Comparison of ENCODE assay signal across 28 cellular contexts in genomic region chr2:235560345-235560744, GRCh38.
A peak's percentile ranks its signal among the peaks of the same experiment; 100 is the strongest.
DNase-seq lines count a peak whose midpoint lies in the region; ATAC-seq and TF ChIP-seq lines count a peak whose summit lies in the region.
"Had no signal": no experiment of that assay in that cellular context is flagged by ENCODE, and none has a peak within 500 bp of the region (broad histone marks: within the 10 kb centered on the region; RNA-seq: fewer than 3 reads in every experiment).

No MANE protein-coding gene starts in this region.

- ATAC-seq in GM18511 (IDR thresholded peaks at IDR 0.05; ENCODE audit: unreplicated experiment) = peak; percentile 77
- peak; percentile 56 for ATAC-seq in HG03159 (IDR thresholded peaks at IDR 0.05; ENCODE audit: unreplicated experiment)
- ATAC-seq in activated CD4-positive, alpha-beta T cell treated with anti-CD3 and anti-CD28 coated beads for 36 hours = no peak
- ATAC-seq in left lung = no peak
- no peak for ATAC-seq in GM21723 (IDR thresholded peaks at IDR 0.05; ENCODE audit: unreplicated experiment)
- ATAC-seq: psoas muscle had no signal

- no peak overlapping the region for H3K4me3 Mint-ChIP-seq in activated CD4-positive, alpha-beta T cell treated with anti-CD3 and anti-CD28 coated beads for 36 hours
- H3K4me3 Mint-ChIP-seq: activated naive CD8-positive, alpha-beta T cell; mesothelial cell of epicardium had no signal

- H3K23ac ChIP-seq in trophoblast cell (ENCODE audit: low read length) = no peak overlapping the region

- H4K12ac ChIP-seq in trophoblast cell (ENCODE audit: low read depth, low read length) = no peak overlapping the region

- no CpG with 5 or more reads among the region's 6 CpGs for WGBS in trophoblast cell (ENCODE audit: extremely low coverage, insufficient coverage, insufficient read length)

- no peak overlapping the region for H2BK5ac ChIP-seq in trophoblast cell (ENCODE audit: low read depth, low read length, poor library complexity)

- H3K9me3 ChIP-seq in trophoblast cell (ENCODE audit: insufficient read depth, low read depth, low read length) = peaks cover 2% of the 10 kb centered on the region
- no peaks in the 10 kb centered on the region for H3K9me3 ChIP-seq in left lung
- H3K9me3 ChIP-seq: esophagus muscularis mucosa, Peyer's patch, psoas muscle, sigmoid colon, tibial nerve had no signal

- POLR2A ChIA-PET in activated CD4-positive, alpha-beta T cell treated with anti-CD3 and anti-CD28 coated beads for 36 hours (lab: Charles Lee) = no interaction called here

- no peak overlapping the region for H3K18ac ChIP-seq in trophoblast cell (ENCODE audit: low read length)

- H3K36me3 ChIP-seq in trophoblast cell (ENCODE audit: control insufficient read depth in 1 of 2, insufficient read depth in 2 of 2, low read length in 2 of 2) (no peaks in the 10 kb centered on the region), left lung (no peaks in the 10 kb centered on the region)
- H3K36me3 ChIP-seq: esophagus muscularis mucosa, Peyer's patch, sigmoid colon, tibial nerve had no signal

- H3K27ac ChIP-seq in trophoblast cell (ENCODE audit: low read depth, low read length) (no peak overlapping the region), left lung (no peak overlapping the region)
- H3K27ac ChIP-seq: C4-2B, esophagus muscularis mucosa, Peyer's patch, psoas muscle, sigmoid colon, tibial nerve had no signal

- H3K4me3 ChIP-seq in trophoblast cell (ENCODE audit: low read depth, low read length) (no peak overlapping the region), left lung (no peak overlapping the region)
- H3K4me3 ChIP-seq: dorsolateral prefrontal cortex, esophagus muscularis mucosa, Peyer's patch, psoas muscle, sigmoid colon, tibial nerve had no signal

- no peak overlapping the region for H4K91ac ChIP-seq in trophoblast cell (ENCODE audit: low read depth, low read length)

- peaks cover 17% of the 10 kb centered on the region for H3K79me2 ChIP-seq in trophoblast cell (ENCODE audit: control insufficient read depth, insufficient read depth, low read length, poor library complexity)

- peak overlapping the region; percentile 65 for H3K4ac ChIP-seq in trophoblast cell (ENCODE audit: low read depth, low read length)

- intact Hi-C loops in activated CD4-positive, alpha-beta T cell treated with anti-CD3 and anti-CD28 coated beads for 36 hours (cut with DNase I, micrococcal nuclease) = no loop called here
- intact Hi-C loops in left lung (cut with DNase I) = no loop called here

- H3K14ac ChIP-seq in trophoblast cell (ENCODE audit: low read length) = no peak overlapping the region

- no peak overlapping the region for H2BK120ac ChIP-seq in trophoblast cell (ENCODE audit: insufficient read depth, low read length, poor library complexity)

- no peak overlapping the region for H2AFZ ChIP-seq in trophoblast cell (ENCODE audit: insufficient read depth, low read length, poor library complexity)

- CTCF ChIA-PET in activated CD4-positive, alpha-beta T cell treated with anti-CD3 and anti-CD28 coated beads for 36 hours (lab: Charles Lee) = no interaction called here

- H2BK12ac ChIP-seq in trophoblast cell (ENCODE audit: low read length) = no peak overlapping the region

- H3K4me2 ChIP-seq in trophoblast cell (ENCODE audit: low read length) = no peak overlapping the region

- H3K27ac Mint-ChIP-seq in activated CD4-positive, alpha-beta T cell treated with anti-CD3 and anti-CD28 coated beads for 36 hours = no peak overlapping the region
- H3K27ac Mint-ChIP-seq: activated naive CD8-positive, alpha-beta T cell; mesothelial cell of epicardium had no signal

- no peaks in the 10 kb centered on the region for H3K9me3 Mint-ChIP-seq in activated CD4-positive, alpha-beta T cell treated with anti-CD3 and anti-CD28 coated beads for 36 hours (ENCODE audit: low read depth)
- H3K9me3 Mint-ChIP-seq: mesothelial cell of epicardium had no signal

- no peak overlapping the region for H2AK5ac ChIP-seq in trophoblast cell (ENCODE audit: low read length)

- peaks cover 3 to 4% of the 10 kb centered on the region in 2 experiments for H3K4me1 ChIP-seq in trophoblast cell (ENCODE audit: control insufficient read depth in 1 of 2, insufficient read depth in 2 of 2, low read length in 2 of 2)
- peaks cover 0 to 12% of the 10 kb centered on the region in 2 donors for H3K4me1 ChIP-seq in left lung

- no peak for TF ChIP-seq CTCF in left lung (IDR thresholded peaks at IDR 0.05)

- H3K27me3 ChIP-seq in trophoblast cell (ENCODE audit: insufficient read depth, low read length) (no peaks in the 10 kb centered on the region), left lung (no peaks in the 10 kb centered on the region)
- H3K27me3 ChIP-seq: dorsolateral prefrontal cortex, esophagus muscularis mucosa, Peyer's patch, sigmoid colon, tibial nerve had no signal

- H3K36me3 Mint-ChIP-seq in activated CD4-positive, alpha-beta T cell treated with anti-CD3 and anti-CD28 coated beads for 36 hours (ENCODE audit: low read depth) = no peaks in the 10 kb centered on the region
- H3K36me3 Mint-ChIP-seq: activated naive CD8-positive, alpha-beta T cell; mesothelial cell of epicardium had no signal

- no peaks in the 10 kb centered on the region for H3K79me1 ChIP-seq in trophoblast cell (ENCODE audit: low read length)

- no peak overlapping the region for H3K9ac ChIP-seq in trophoblast cell (ENCODE audit: low read length)

- H4K8ac ChIP-seq in trophoblast cell (ENCODE audit: low read depth, low read length) = no peak overlapping the region

- H3K4me1 Mint-ChIP-seq in activated CD4-positive, alpha-beta T cell treated with anti-CD3 and anti-CD28 coated beads for 36 hours = no peaks in the 10 kb centered on the region

- peak; percentile 84 for DNase-seq in NOMO-1 treated with dmso at 0.1 percent for 144 hours (lab: John Stamatoyannopoulos, UW; ENCODE audit: unreplicated experiment)
- no peak for DNase-seq in trophoblast cell
- DNase-seq in activated CD4-positive, alpha-beta T cell treated with anti-CD3 and anti-CD28 coated beads for 36 hours = no peak
- DNase-seq in left lung = no peak
- DNase-seq: activated CD4-positive, alpha-beta T cell treated with anti-CD3 and anti-CD28 coated beads for 48 hours; activated effector memory CD4-positive, alpha-beta T cell treated with anti-CD3 and anti-CD28 coated beads, Interleukin-2, amount 50 U/mL, for 16 hours; COR-L47; DMS53; dorsolateral prefrontal cortex; foreskin fibroblast; HCEC 1CT; KBM-7; NCI-H1930; NCI-H524 treated with DMSO at 0.1 percent for 48 hours; Peyer's patch; psoas muscle; SHP77 treated with DMSO at 0.1 percent for 48 hours; sigmoid colon; stimulated activated CD4-positive, alpha-beta T cell treated with anti-CD3 and anti-CD28 coated beads, Interleukin-4, amount 100 ng/mL, for 1 hour; T-helper 9 cell had no signal

- H3K27me3 Mint-ChIP-seq in activated CD4-positive, alpha-beta T cell treated with anti-CD3 and anti-CD28 coated beads for 36 hours = peaks cover 21% of the 10 kb centered on the region

Comparison
In these comparisons a context has a peak if more than half of its experiments do, and no peak if none do; other contexts are left out.
1. ATAC-seq: peak in GM18511 (single experiment) and HG03159 (single experiment); none in activated CD4-positive, alpha-beta T cell treated with anti-CD3 and anti-CD28 coated beads for 36 hours (single experiment), left lung (single experiment) and GM21723 (single experiment).